21 cellular contexts compared by ENCODE assay signal in the genomic region with DNA sequence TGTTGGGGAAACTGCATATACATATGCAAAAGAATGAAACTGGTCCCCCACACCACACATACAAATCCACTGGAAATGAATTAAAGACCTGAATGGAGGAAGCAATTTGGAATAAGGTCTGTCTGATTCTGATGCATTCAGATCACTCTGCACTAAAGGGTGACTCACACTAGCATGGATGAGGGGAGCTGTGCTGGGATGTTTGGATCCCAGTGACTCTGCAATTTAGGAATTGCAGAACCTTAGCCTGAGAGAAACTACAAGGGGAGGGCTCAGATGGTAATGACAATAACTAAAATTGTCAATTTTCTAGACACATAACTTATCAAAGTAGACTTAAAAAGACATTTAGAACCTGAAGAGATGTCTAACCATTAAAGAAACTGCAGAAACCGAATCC.
DNase-seq lines count a peak whose midpoint lies in the region; ATAC-seq and TF ChIP-seq lines count a peak whose summit lies in the region.
"Had no signal": no experiment of that assay in that cellular context is flagged by ENCODE, and none has a peak within 500 bp of the region (broad histone marks: within the 10 kb centered on the region; RNA-seq: fewer than 3 reads in every experiment).

No MANE protein-coding gene starts in this region.

- TF ChIP-seq CTCF in AG10803 (conservative IDR thresholded peaks at IDR 0.05; ENCODE audit: low read length) (no peak), epithelial cell of esophagus (IDR thresholded peaks at IDR 0.05; ENCODE audit: insufficient read depth, low read depth, low read length, missing control alignments) (no peak), osteoblast (IDR thresholded peaks at IDR 0.05; ENCODE audit: extremely low read depth, low read depth, low read length) (no peak)

- no peaks in the 10 kb centered on the region for H4K20me1 ChIP-seq in osteoblast (ENCODE audit: insufficient read depth, low read length)

- H2AFZ ChIP-seq in osteoblast (ENCODE audit: low read length) = no peak overlapping the region
- H2AFZ ChIP-seq: PC-9 had no signal

- DNase-seq in AG10803 (ENCODE audit: low read depth) (peak; percentile 2), HCEC 1CT (peak; percentile 6), epithelial cell of esophagus (ENCODE audit: low read depth) (peak; percentile 8), osteoblast (ENCODE audit: insufficient read length, low spot score, missing footprints) (peak; percentile 63), foreskin melanocyte (no peak), CD1c-positive myeloid dendritic cell (ENCODE audit: extremely low spot score) (no peak)
- no peak for DNase-seq in activated CD4-positive, CD25-positive, alpha-beta regulatory T cell (lab: John Stamatoyannopoulos, UW)
- DNase-seq: 8988T; ACHN; CD4-positive, CD25-positive, alpha-beta regulatory T cell; DMS53; KBM-7; MG63; NCI-H2029 treated with DMSO at 0.1 percent for 48 hours; NCI-H446 treated with DMSO at 0.1 percent for 48 hours; NCI-H526; PC-9; Right ventricle myocardium superior; RPMI8226 had no signal

- no peak overlapping the region for H3K27ac ChIP-seq in osteoblast (ENCODE audit: low read depth, low read length)
- H3K27ac ChIP-seq: PC-9, SJSA1 had no signal

- H3K36me3 ChIP-seq in osteoblast (ENCODE audit: insufficient read depth, low read length) = no peaks in the 10 kb centered on the region
- H3K36me3 ChIP-seq: MG63, SJSA1 had no signal

- H3K4me2 ChIP-seq in osteoblast (ENCODE audit: insufficient read depth, low read length) = no peak overlapping the region
- H3K4me2 ChIP-seq: PC-9 had no signal

- no peaks in the 10 kb centered on the region for H3K79me2 ChIP-seq in osteoblast (ENCODE audit: insufficient read depth, low read length)

- H3K4me1 ChIP-seq in osteoblast (ENCODE audit: insufficient read depth, low read length) = no peaks in the 10 kb centered on the region
- H3K4me1 ChIP-seq: SJSA1 had no signal

- no peak overlapping the region for H3K4me3 ChIP-seq in AG10803 (ENCODE audit: low read length)
- no peak overlapping the region for H3K4me3 ChIP-seq in epithelial cell of esophagus (ENCODE audit: low read length)
- H3K4me3 ChIP-seq in osteoblast (ENCODE audit: insufficient read depth, low read length) = no peak overlapping the region
- H3K4me3 ChIP-seq: MG63, PC-9, SJSA1 had no signal

- no peaks in the 10 kb centered on the region for H3K9me3 ChIP-seq in osteoblast (ENCODE audit: low read depth, low read length)
- H3K9me3 ChIP-seq: MG63, SJSA1 had no signal

- H3K27me3 ChIP-seq in osteoblast (ENCODE audit: insufficient read depth, low read length) = peaks cover 4% of the 10 kb centered on the region
- H3K27me3 ChIP-seq: MG63, SJSA1 had no signal

- ATAC-seq in GM21786 (IDR thresholded peaks at IDR 0.05; ENCODE audit: unreplicated experiment) = no peak

Comparison
In these comparisons a context has a peak if more than half of its experiments do, and no peak if none do; other contexts are left out.
1. DNase-seq: peak in AG10803 (single experiment), HCEC 1CT (single experiment), epithelial cell of esophagus (single experiment) and osteoblast (single experiment); none in foreskin melanocyte (single experiment), CD1c-positive myeloid dendritic cell (single experiment) and activated CD4-positive, CD25-positive, alpha-beta regulatory T cell (0 of 4).